20 cellular contexts compared by ENCODE assay signal in genomic region chr16:83060-83603, GRCh38. TPM values are rescaled to one million over a fixed set of nuclear protein-coding genes. Genes with fewer than 3 reads are reported as not detected.
A peak's percentile ranks its signal among the peaks of the same experiment; 100 is the strongest.
DNase-seq lines count a peak whose midpoint lies in the region; ATAC-seq lines count a peak whose summit lies in the region.
"Had no signal": no experiment of that assay in that cellular context is flagged by ENCODE, and none has a peak within 500 bp of the region (broad histone marks: within the 10 kb centered on the region; RNA-seq: fewer than 3 reads in every experiment).

No MANE protein-coding gene starts in this region.

- H3K9me3 Mint-ChIP-seq in activated CD4-positive, alpha-beta T cell treated with anti-CD3 and anti-CD28 coated beads, Interleukin-2, amount 10 ng/mL, durations not matched to agents 24 days and 14 days = no peaks in the 10 kb centered on the region
- no peaks in the 10 kb centered on the region for H3K9me3 Mint-ChIP-seq in activated CD4-positive, alpha-beta T cell treated with anti-CD3 and anti-CD28 coated beads, Interleukin-2, amount 10 ng/mL, durations not matched to agents 7 days and 5 days
- H3K9me3 Mint-ChIP-seq in IgD-negative memory B cell = no peaks in the 10 kb centered on the region
- no peaks in the 10 kb centered on the region for H3K9me3 Mint-ChIP-seq in dendritic cell treated with granulocyte-macrophage colony-stimulating factor and Interleukin-4, amounts not matched to agents 40 ng/mL and 50 ng/mL, for 4 days
- no peaks in the 10 kb centered on the region for H3K9me3 Mint-ChIP-seq in stimulated activated naive B cell treated with anti-CD40 and anti-IgM and Interleukin-4, amounts not matched to agents 10 μg/mL and 1 μg/mL and 100 μg/mL, for 72 hours
- H3K9me3 Mint-ChIP-seq: endodermal cell had no signal

- intact Hi-C loops in activated CD4-positive, alpha-beta T cell treated with anti-CD3 and anti-CD28 coated beads, Interleukin-2, amount 10 ng/mL, durations not matched to agents 24 days and 14 days (cut with micrococcal nuclease) = no loop called here
- intact Hi-C loops in dendritic cell treated with granulocyte-macrophage colony-stimulating factor and Interleukin-4, amounts not matched to agents 40 ng/mL and 50 ng/mL, for 4 days (cut with micrococcal nuclease) = no loop called here

- H3K4me1 Mint-ChIP-seq in activated CD4-positive, alpha-beta T cell treated with anti-CD3 and anti-CD28 coated beads, Interleukin-2, amount 10 ng/mL, durations not matched to agents 24 days and 14 days = peaks cover 30% of the 10 kb centered on the region
- H3K4me1 Mint-ChIP-seq in activated CD4-positive, alpha-beta T cell treated with anti-CD3 and anti-CD28 coated beads, Interleukin-2, amount 10 ng/mL, durations not matched to agents 7 days and 5 days = peaks cover 49% of the 10 kb centered on the region
- H3K4me1 Mint-ChIP-seq in IgD-negative memory B cell = peaks cover 14 to 23% (median 19%) of the 10 kb centered on the region in 3 donors
- H3K4me1 Mint-ChIP-seq in dendritic cell treated with granulocyte-macrophage colony-stimulating factor and Interleukin-4, amounts not matched to agents 40 ng/mL and 50 ng/mL, for 4 days (ENCODE audit: low read depth) = peaks cover 59% of the 10 kb centered on the region
- peaks cover 51 to 71% of the 10 kb centered on the region in 2 donors for H3K4me1 Mint-ChIP-seq in stimulated activated naive B cell treated with anti-CD40 and anti-IgM and Interleukin-4, amounts not matched to agents 10 μg/mL and 1 μg/mL and 100 μg/mL, for 72 hours
- H3K4me1 Mint-ChIP-seq: endodermal cell had no signal

- H3K4me3 Mint-ChIP-seq in activated CD4-positive, alpha-beta T cell treated with anti-CD3 and anti-CD28 coated beads, Interleukin-2, amount 10 ng/mL, durations not matched to agents 24 days and 14 days = no peak overlapping the region
- no peak overlapping the region for H3K4me3 Mint-ChIP-seq in activated CD4-positive, alpha-beta T cell treated with anti-CD3 and anti-CD28 coated beads, Interleukin-2, amount 10 ng/mL, durations not matched to agents 7 days and 5 days
- peak overlapping the region in 2 of 4 donors; percentile 32 to 39 for H3K4me3 Mint-ChIP-seq in IgD-negative memory B cell
- H3K4me3 Mint-ChIP-seq in dendritic cell treated with granulocyte-macrophage colony-stimulating factor and Interleukin-4, amounts not matched to agents 40 ng/mL and 50 ng/mL, for 4 days = no peak overlapping the region
- peak overlapping the region in 1 of 2 donors; percentile 51 for H3K4me3 Mint-ChIP-seq in stimulated activated naive B cell treated with anti-CD40 and anti-IgM and Interleukin-4, amounts not matched to agents 10 μg/mL and 1 μg/mL and 100 μg/mL, for 72 hours
- H3K4me3 Mint-ChIP-seq: endodermal cell had no signal

- H3K27me3 Mint-ChIP-seq in activated CD4-positive, alpha-beta T cell treated with anti-CD3 and anti-CD28 coated beads, Interleukin-2, amount 10 ng/mL, durations not matched to agents 24 days and 14 days = no peaks in the 10 kb centered on the region
- no peaks in the 10 kb centered on the region for H3K27me3 Mint-ChIP-seq in activated CD4-positive, alpha-beta T cell treated with anti-CD3 and anti-CD28 coated beads, Interleukin-2, amount 10 ng/mL, durations not matched to agents 7 days and 5 days
- H3K27me3 Mint-ChIP-seq in IgD-negative memory B cell = peaks cover 2% of the 10 kb centered on the region
- no peaks in the 10 kb centered on the region for H3K27me3 Mint-ChIP-seq in dendritic cell treated with granulocyte-macrophage colony-stimulating factor and Interleukin-4, amounts not matched to agents 40 ng/mL and 50 ng/mL, for 4 days
- no peaks in the 10 kb centered on the region for H3K27me3 Mint-ChIP-seq in stimulated activated naive B cell treated with anti-CD40 and anti-IgM and Interleukin-4, amounts not matched to agents 10 μg/mL and 1 μg/mL and 100 μg/mL, for 72 hours

- DNase-seq in activated CD4-positive, alpha-beta T cell treated with anti-CD3 and anti-CD28 coated beads, Interleukin-2, amount 10 ng/mL, durations not matched to agents 24 days and 14 days = no peak
- DNase-seq in activated CD4-positive, alpha-beta T cell treated with anti-CD3 and anti-CD28 coated beads, Interleukin-2, amount 10 ng/mL, durations not matched to agents 7 days and 5 days = no peak
- DNase-seq in stimulated activated naive B cell treated with anti-CD40 and anti-IgM and Interleukin-4, amounts not matched to agents 10 μg/mL and 1 μg/mL and 100 μg/mL, for 72 hours = no peak
- DNase-seq in iPS-NIHi7 (ENCODE audit: extremely low spot score) (no peak), NCI-H2171 (lab: John Stamatoyannopoulos, UW) (no peak)
- DNase-seq: 8988T, aorta, DMS 273 treated with DMSO at 0.1 percent for 48 hours, glutamatergic neuron, GOT3, left lung, mucosa of descending colon, NCI-H1417 treated with DMSO at 0.1 percent for 48 hours, NCI-H774, OCI-M1, trophoblast cell had no signal

- POLR2A ChIA-PET in activated CD4-positive, alpha-beta T cell treated with anti-CD3 and anti-CD28 coated beads, Interleukin-2, amount 10 ng/mL, durations not matched to agents 7 days and 5 days (lab: Charles Lee) = no interaction called here

- CTCF ChIA-PET in activated CD4-positive, alpha-beta T cell treated with anti-CD3 and anti-CD28 coated beads, Interleukin-2, amount 10 ng/mL, durations not matched to agents 7 days and 5 days (lab: Charles Lee) = interaction anchor here (1.0 to 3.0 kb wide), 5 partner anchors 9 to 23 kb away, joined by 3 to 15 read pairs (median 4); no protein-coding TSS in a partner anchor

- H3K27ac Mint-ChIP-seq in activated CD4-positive, alpha-beta T cell treated with anti-CD3 and anti-CD28 coated beads, Interleukin-2, amount 10 ng/mL, durations not matched to agents 24 days and 14 days = peak overlapping the region; percentile 92
- H3K27ac Mint-ChIP-seq in activated CD4-positive, alpha-beta T cell treated with anti-CD3 and anti-CD28 coated beads, Interleukin-2, amount 10 ng/mL, durations not matched to agents 7 days and 5 days = no peak overlapping the region
- peak overlapping the region in 2 of 3 donors; percentile 74 to 90 for H3K27ac Mint-ChIP-seq in IgD-negative memory B cell
- H3K27ac Mint-ChIP-seq in dendritic cell treated with granulocyte-macrophage colony-stimulating factor and Interleukin-4, amounts not matched to agents 40 ng/mL and 50 ng/mL, for 4 days = peak overlapping the region; percentile 25
- H3K27ac Mint-ChIP-seq in stimulated activated naive B cell treated with anti-CD40 and anti-IgM and Interleukin-4, amounts not matched to agents 10 μg/mL and 1 μg/mL and 100 μg/mL, for 72 hours = peak overlapping the region; percentile 88

- peaks cover 39% of the 10 kb centered on the region for H3K36me3 Mint-ChIP-seq in activated CD4-positive, alpha-beta T cell treated with anti-CD3 and anti-CD28 coated beads, Interleukin-2, amount 10 ng/mL, durations not matched to agents 24 days and 14 days (ENCODE audit: low read depth)
- H3K36me3 Mint-ChIP-seq in activated CD4-positive, alpha-beta T cell treated with anti-CD3 and anti-CD28 coated beads, Interleukin-2, amount 10 ng/mL, durations not matched to agents 7 days and 5 days (ENCODE audit: low read depth) = peaks cover 22% of the 10 kb centered on the region
- H3K36me3 Mint-ChIP-seq in IgD-negative memory B cell = no peaks in the 10 kb centered on the region
- peaks cover 92% of the 10 kb centered on the region for H3K36me3 Mint-ChIP-seq in dendritic cell treated with granulocyte-macrophage colony-stimulating factor and Interleukin-4, amounts not matched to agents 40 ng/mL and 50 ng/mL, for 4 days (ENCODE audit: low read depth)
- peaks cover 58% of the 10 kb centered on the region in 2 donors for H3K36me3 Mint-ChIP-seq in stimulated activated naive B cell treated with anti-CD40 and anti-IgM and Interleukin-4, amounts not matched to agents 10 μg/mL and 1 μg/mL and 100 μg/mL, for 72 hours

- ATAC-seq in stimulated activated naive B cell treated with anti-CD40 and anti-IgM and Interleukin-4, amounts not matched to agents 10 μg/mL and 1 μg/mL and 100 μg/mL, for 72 hours (replicated peaks) = no peak
- no peak for ATAC-seq in HG03439 (IDR thresholded peaks at IDR 0.05; ENCODE audit: unreplicated experiment)
- ATAC-seq: mucosa of descending colon had no signal

RNA-seq across cellular contexts. Expression of gene MPG, which starts 5.1 kb away (rescaled TPM):
- 68.4 and 72.6 TPM in 2 replicates for total RNA-seq in activated CD4-positive, alpha-beta T cell treated with anti-CD3 and anti-CD28 coated beads, Interleukin-2, amount 10 ng/mL, durations not matched to agents 24 days and 14 days
- total RNA-seq in activated CD4-positive, alpha-beta T cell treated with anti-CD3 and anti-CD28 coated beads, Interleukin-2, amount 10 ng/mL, durations not matched to agents 7 days and 5 days = 10 to 100 TPM; 47.2 to 52.6 TPM
- 87.6 TPM for polyA plus RNA-seq in IgD-negative memory B cell

RNA-seq across cellular contexts. Expression of gene RHBDF1, which starts 10.7 kb away (rescaled TPM):
- 0.26 and 0.76 TPM in 2 replicates for total RNA-seq in activated CD4-positive, alpha-beta T cell treated with anti-CD3 and anti-CD28 coated beads, Interleukin-2, amount 10 ng/mL, durations not matched to agents 24 days and 14 days
- under 1 TPM in 1 of 2 experiments, not detected in 1; 0.10 TPM for total RNA-seq in activated CD4-positive, alpha-beta T cell treated with anti-CD3 and anti-CD28 coated beads, Interleukin-2, amount 10 ng/mL, durations not matched to agents 7 days and 5 days
- not detected for polyA plus RNA-seq in IgD-negative memory B cell

RNA-seq across cellular contexts. Expression of gene SNRNP25, which starts 29.5 kb away (rescaled TPM):
- 97.7 and 99.9 TPM in 2 replicates for total RNA-seq in activated CD4-positive, alpha-beta T cell treated with anti-CD3 and anti-CD28 coated beads, Interleukin-2, amount 10 ng/mL, durations not matched to agents 24 days and 14 days
- total RNA-seq in activated CD4-positive, alpha-beta T cell treated with anti-CD3 and anti-CD28 coated beads, Interleukin-2, amount 10 ng/mL, durations not matched to agents 7 days and 5 days = 10 to 100 TPM; 41.1 to 45.6 TPM
- polyA plus RNA-seq in IgD-negative memory B cell = 39.1 TPM

RNA-seq across cellular contexts. Expression of gene POLR3K, which starts 29.7 kb away (rescaled TPM):
- 88.9 and 89.8 TPM in 2 replicates for total RNA-seq in activated CD4-positive, alpha-beta T cell treated with anti-CD3 and anti-CD28 coated beads, Interleukin-2, amount 10 ng/mL, durations not matched to agents 24 days and 14 days
- 10 to 100 TPM; 31.5 to 35.8 TPM for total RNA-seq in activated CD4-positive, alpha-beta T cell treated with anti-CD3 and anti-CD28 coated beads, Interleukin-2, amount 10 ng/mL, durations not matched to agents 7 days and 5 days
- 45.2 TPM for polyA plus RNA-seq in IgD-negative memory B cell

RNA-seq across cellular contexts. Expression of gene NPRL3, which starts 55.3 kb away (rescaled TPM):
- 52.9 and 53.8 TPM in 2 replicates for total RNA-seq in activated CD4-positive, alpha-beta T cell treated with anti-CD3 and anti-CD28 coated beads, Interleukin-2, amount 10 ng/mL, durations not matched to agents 24 days and 14 days
- total RNA-seq in activated CD4-positive, alpha-beta T cell treated with anti-CD3 and anti-CD28 coated beads, Interleukin-2, amount 10 ng/mL, durations not matched to agents 7 days and 5 days = 10 to 100 TPM; 37.7 to 38.9 TPM
- polyA plus RNA-seq in IgD-negative memory B cell = 15.2 TPM
